ENCODE assay signal across 1 cellular context in genomic region chr15:77015651-77016320, GRCh38.
TF ChIP-seq lines count a peak whose summit lies in the region.

No MANE protein-coding gene starts in this region.

TF ChIP-seq in GM23338, 12 proteins besides CTCF, POLR2A, EP300 and RAD21:
- TF ChIP-seq, protein P1, sequence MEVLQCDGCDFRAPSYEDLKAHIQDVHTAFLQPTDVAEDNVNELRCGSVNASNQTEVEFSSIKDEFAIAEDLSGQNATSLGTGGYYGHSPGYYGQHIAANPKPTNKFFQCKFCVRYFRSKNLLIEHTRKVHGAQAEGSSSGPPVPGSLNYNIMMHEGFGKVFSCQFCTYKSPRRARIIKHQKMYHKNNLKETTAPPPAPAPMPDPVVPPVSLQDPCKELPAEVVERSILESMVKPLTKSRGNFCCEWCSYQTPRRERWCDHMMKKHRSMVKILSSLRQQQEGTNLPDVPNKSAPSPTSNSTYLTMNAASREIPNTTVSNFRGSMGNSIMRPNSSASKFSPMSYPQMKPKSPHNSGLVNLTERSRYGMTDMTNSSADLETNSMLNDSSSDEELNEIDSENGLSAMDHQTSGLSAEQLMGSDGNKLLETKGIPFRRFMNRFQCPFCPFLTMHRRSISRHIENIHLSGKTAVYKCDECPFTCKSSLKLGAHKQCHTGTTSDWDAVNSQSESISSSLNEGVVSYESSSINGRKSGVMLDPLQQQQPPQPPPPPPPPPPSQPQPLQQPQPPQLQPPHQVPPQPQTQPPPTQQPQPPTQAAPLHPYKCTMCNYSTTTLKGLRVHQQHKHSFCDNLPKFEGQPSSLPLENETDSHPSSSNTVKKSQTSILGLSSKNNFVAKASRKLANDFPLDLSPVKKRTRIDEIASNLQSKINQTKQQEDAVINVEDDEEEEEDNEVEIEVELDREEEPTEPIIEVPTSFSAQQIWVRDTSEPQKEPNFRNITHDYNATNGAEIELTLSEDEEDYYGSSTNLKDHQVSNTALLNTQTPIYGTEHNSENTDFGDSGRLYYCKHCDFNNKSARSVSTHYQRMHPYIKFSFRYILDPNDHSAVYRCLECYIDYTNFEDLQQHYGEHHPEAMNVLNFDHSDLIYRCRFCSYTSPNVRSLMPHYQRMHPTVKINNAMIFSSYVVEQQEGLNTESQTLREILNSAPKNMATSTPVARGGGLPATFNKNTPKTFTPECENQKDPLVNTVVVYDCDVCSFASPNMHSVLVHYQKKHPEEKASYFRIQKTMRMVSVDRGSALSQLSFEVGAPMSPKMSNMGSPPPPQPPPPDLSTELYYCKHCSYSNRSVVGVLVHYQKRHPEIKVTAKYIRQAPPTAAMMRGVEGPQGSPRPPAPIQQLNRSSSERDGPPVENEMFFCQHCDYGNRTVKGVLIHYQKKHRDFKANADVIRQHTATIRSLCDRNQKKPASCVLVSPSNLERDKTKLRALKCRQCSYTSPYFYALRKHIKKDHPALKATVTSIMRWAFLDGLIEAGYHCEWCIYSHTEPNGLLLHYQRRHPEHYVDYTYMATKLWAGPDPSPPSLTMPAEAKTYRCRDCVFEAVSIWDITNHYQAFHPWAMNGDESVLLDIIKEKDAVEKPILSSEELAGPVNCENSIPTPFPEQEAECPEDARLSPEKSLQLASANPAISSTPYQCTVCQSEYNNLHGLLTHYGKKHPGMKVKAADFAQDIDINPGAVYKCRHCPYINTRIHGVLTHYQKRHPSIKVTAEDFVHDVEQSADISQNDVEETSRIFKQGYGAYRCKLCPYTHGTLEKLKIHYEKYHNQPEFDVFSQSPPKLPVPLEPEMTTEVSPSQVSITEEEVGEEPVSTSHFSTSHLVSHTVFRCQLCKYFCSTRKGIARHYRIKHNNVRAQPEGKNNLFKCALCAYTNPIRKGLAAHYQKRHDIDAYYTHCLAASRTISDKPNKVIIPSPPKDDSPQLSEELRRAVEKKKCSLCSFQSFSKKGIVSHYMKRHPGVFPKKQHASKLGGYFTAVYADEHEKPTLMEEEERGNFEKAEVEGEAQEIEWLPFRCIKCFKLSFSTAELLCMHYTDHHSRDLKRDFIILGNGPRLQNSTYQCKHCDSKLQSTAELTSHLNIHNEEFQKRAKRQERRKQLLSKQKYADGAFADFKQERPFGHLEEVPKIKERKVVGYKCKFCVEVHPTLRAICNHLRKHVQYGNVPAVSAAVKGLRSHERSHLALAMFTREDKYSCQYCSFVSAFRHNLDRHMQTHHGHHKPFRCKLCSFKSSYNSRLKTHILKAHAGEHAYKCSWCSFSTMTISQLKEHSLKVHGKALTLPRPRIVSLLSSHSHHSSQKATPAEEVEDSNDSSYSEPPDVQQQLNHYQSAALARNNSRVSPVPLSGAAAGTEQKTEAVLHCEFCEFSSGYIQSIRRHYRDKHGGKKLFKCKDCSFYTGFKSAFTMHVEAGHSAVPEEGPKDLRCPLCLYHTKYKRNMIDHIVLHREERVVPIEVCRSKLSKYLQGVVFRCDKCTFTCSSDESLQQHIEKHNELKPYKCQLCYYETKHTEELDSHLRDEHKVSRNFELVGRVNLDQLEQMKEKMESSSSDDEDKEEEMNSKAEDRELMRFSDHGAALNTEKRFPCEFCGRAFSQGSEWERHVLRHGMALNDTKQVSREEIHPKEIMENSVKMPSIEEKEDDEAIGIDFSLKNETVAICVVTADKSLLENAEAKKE (CRISPR knock-in tag; IDR thresholded peaks at IDR 0.05), result no peak
- TF ChIP-seq CREB1 (CRISPR knock-in tag; IDR thresholded peaks at IDR 0.05; ENCODE audit: low read depth) (no peak), ZNF114 (CRISPR knock-in tag; IDR thresholded peaks at IDR 0.05) (no peak), ETS1 (IDR thresholded peaks at IDR 0.05) (no peak), NANOG (IDR thresholded peaks at IDR 0.05; ENCODE audit: borderline replicate concordance) (no peak), REST (IDR thresholded peaks at IDR 0.05; ENCODE audit: unreplicated experiment) (no peak), POLR2AphosphoS5 (IDR thresholded peaks at IDR 0.05; ENCODE audit: low read depth) (no peak), JUNB (IDR thresholded peaks at IDR 0.05; ENCODE audit: unreplicated experiment) (no peak), EZH2phosphoT487 (IDR thresholded peaks at IDR 0.05; ENCODE audit: unreplicated experiment) (no peak), EZH2 (IDR thresholded peaks at IDR 0.05; ENCODE audit: low read depth, unreplicated experiment) (no peak), STAT1 (IDR thresholded peaks at IDR 0.05; ENCODE audit: unreplicated experiment) (no peak), ZNF331 (CRISPR knock-in tag; IDR thresholded peaks at IDR 0.05; ENCODE audit: low read depth) (no peak)
TF ChIP-seq in GM23338: peak in this region for 0.
